ENCODE assay signal across 1 cellular context in genomic region chr14:87252103-87252502, GRCh38.
TF ChIP-seq lines count a peak whose summit lies in the region.

No MANE protein-coding gene starts in this region.

TF ChIP-seq in H1, 55 proteins besides CTCF, POLR2A, EP300 and RAD21 (continued from another document):
- no peak for TF ChIP-seq CHD7 (IDR thresholded peaks at IDR 0.05; ENCODE audit: insufficient replicate concordance, low read length)
